In genomic region chr5:56522972-56523371, GRCh38 we compare ENCODE assay signal across 13 cellular contexts.
DNase-seq lines count a peak whose midpoint lies in the region; ATAC-seq and TF ChIP-seq lines count a peak whose summit lies in the region.
"Had no signal": no experiment of that assay in that cellular context is flagged by ENCODE, and none has a peak within 500 bp of the region (broad histone marks: within the 10 kb centered on the region; RNA-seq: fewer than 3 reads in every experiment).

No MANE protein-coding gene starts in this region.

- no peaks in the 10 kb centered on the region for H3K27me3 ChIP-seq in gastrocnemius medialis
- H3K27me3 ChIP-seq: BLaER1 treated with 17β-estradiol and CSF1 and Interleukin-3, amounts not matched to agents 10 nM and 100 nM had no signal

- no peaks in the 10 kb centered on the region for H3K36me3 ChIP-seq in gastrocnemius medialis
- H3K36me3 ChIP-seq: BLaER1 treated with 17β-estradiol and CSF1 and Interleukin-3, amounts not matched to agents 10 nM and 100 nM had no signal

- H3K9me3 ChIP-seq in gastrocnemius medialis, result no peaks in the 10 kb centered on the region

- TF ChIP-seq POLR2A in gastrocnemius medialis (IDR thresholded peaks at IDR 0.05), result no peak

- peak overlapping the region in 1 of 4 donors; percentile 33 for H3K27ac ChIP-seq in gastrocnemius medialis

- DNase-seq in GM04503 (ENCODE audit: low read depth) (peak; percentile 31), dermis microvascular lymphatic vessel endothelial cell (ENCODE audit: low read depth in 2 of 2) (peak; percentile 88 to 93), hepatic stellate cell (ENCODE audit: low spot score) (peak; percentile 21), gastrocnemius medialis (peak; percentile 31 to 50), SHP77 (lab: John Stamatoyannopoulos, UW) (no peak), islet precursor cell (no peak), NCI-H345 treated with DMSO at 0.1 percent for 48 hours (lab: John Stamatoyannopoulos, UW; ENCODE audit: unreplicated experiment) (no peak)
- DNase-seq: amygdala, midbrain, NCI-H2081 treated with DMSO at 0.1 percent for 48 hours had no signal

- intact Hi-C loops in gastrocnemius medialis (cut with DNase I; ENCODE audit: low total_unique reads), result no loop called here

- in situ Hi-C loops in gastrocnemius medialis (cut with MboI; ENCODE audit: low sequenced_read_pairs in 4 of 4), result no loop called here

- TF ChIP-seq CTCF in gastrocnemius medialis (IDR thresholded peaks at IDR 0.05 in 4 of 5, conservative IDR thresholded peaks at IDR 0.05 in 1 of 5), result no peak

- ATAC-seq in gastrocnemius medialis, result peak; percentile 30 to 92
- ATAC-seq in GM18861 (IDR thresholded peaks at IDR 0.05; ENCODE audit: unreplicated experiment), result no peak
- ATAC-seq: activated CD4-positive, CD25-positive, alpha-beta regulatory T cell treated with anti-CD3 and anti-CD28 coated beads, Interleukin-2, amount 50 U/mL, for 24 hours had no signal

- H3K4me1 ChIP-seq in gastrocnemius medialis, result peaks cover 0 to 6% of the 10 kb centered on the region in 2 donors

- no peak overlapping the region for H3K4me3 ChIP-seq in gastrocnemius medialis
- H3K4me3 ChIP-seq: BLaER1 treated with 17β-estradiol and CSF1 and Interleukin-3, amounts not matched to agents 10 nM and 100 nM had no signal

Comparison
In these comparisons a context has a peak if more than half of its experiments do, and no peak if none do; other contexts are left out.
1. DNase-seq: peak in GM04503 (single experiment), dermis microvascular lymphatic vessel endothelial cell (2 of 2), hepatic stellate cell (single experiment) and gastrocnemius medialis (2 of 2); none in SHP77 (0 of 2), islet precursor cell (single experiment) and NCI-H345 treated with DMSO at 0.1 percent for 48 hours (single experiment).